Comparison of ENCODE assay signal across 8 cellular contexts in genomic region chr4:185394568-185395254, GRCh38. TPM values are rescaled to one million over a fixed set of nuclear protein-coding genes. Genes with fewer than 3 reads are reported as not detected.
A peak's percentile ranks its signal among the peaks of the same experiment; 100 is the strongest.
DNase-seq lines count a peak whose midpoint lies in the region; ATAC-seq and TF ChIP-seq lines count a peak whose summit lies in the region.

No MANE protein-coding gene starts in this region.

- no peak for TF ChIP-seq CTCF in progenitor cell of endocrine pancreas (IDR thresholded peaks at IDR 0.05; ENCODE audit: unreplicated experiment)

- H3K4me1 ChIP-seq in effector memory CD4-positive, alpha-beta T cell (ENCODE audit: control insufficient read depth, insufficient read depth, low read length, poor library complexity, severe bottlenecking): peaks cover 18% of the 10 kb centered on the region

- H3K9me3 Mint-ChIP-seq in progenitor cell of endocrine pancreas (ENCODE audit: low read depth): no peaks in the 10 kb centered on the region

- no peaks in the 10 kb centered on the region for H3K27me3 ChIP-seq in effector memory CD4-positive, alpha-beta T cell (replicated peaks; ENCODE audit: control insufficient read depth, insufficient read depth, low read length, poor library complexity, severe bottlenecking)

- H3K27ac Mint-ChIP-seq in progenitor cell of endocrine pancreas: no peak overlapping the region

- ATAC-seq in HG03378 (IDR thresholded peaks at IDR 0.05; ENCODE audit: unreplicated experiment): no peak

- peaks cover 14% of the 10 kb centered on the region for H3K27me3 Mint-ChIP-seq in progenitor cell of endocrine pancreas

- H3K36me3 Mint-ChIP-seq in progenitor cell of endocrine pancreas (ENCODE audit: insufficient read depth): peaks cover 3% of the 10 kb centered on the region

- DNase-seq in Daoy (ENCODE audit: low read depth) (peak; percentile 2), OCI-M1 (lab: John Stamatoyannopoulos, UW) (peak; percentile 71), progenitor cell of endocrine pancreas (ENCODE audit: low spot score, unreplicated experiment) (no peak), 8988T (no peak), NCI-H1694 treated with DMSO at 0.1 percent for 48 hours (lab: John Stamatoyannopoulos, UW) (no peak), NCI-H1092 treated with DMSO at 0.1 percent for 48 hours (lab: John Stamatoyannopoulos, UW) (no peak)
- no peak for DNase-seq in effector memory CD4-positive, alpha-beta T cell

- H3K4me1 Mint-ChIP-seq in progenitor cell of endocrine pancreas (ENCODE audit: low read depth): peaks cover 10% of the 10 kb centered on the region

- H3K4me3 Mint-ChIP-seq in progenitor cell of endocrine pancreas (ENCODE audit: low read depth): peak overlapping the region; percentile 1

- H3K27ac ChIP-seq in effector memory CD4-positive, alpha-beta T cell (ENCODE audit: insufficient read depth, low read length, poor library complexity, severe bottlenecking): peak overlapping the region; percentile 94

- no peaks in the 10 kb centered on the region for H3K9me3 ChIP-seq in effector memory CD4-positive, alpha-beta T cell (ENCODE audit: control insufficient read depth, low read length)

- H3K36me3 ChIP-seq in effector memory CD4-positive, alpha-beta T cell (ENCODE audit: control insufficient read depth, insufficient read depth, low read length): peaks cover 4% of the 10 kb centered on the region

- H3K4me3 ChIP-seq in effector memory CD4-positive, alpha-beta T cell (ENCODE audit: insufficient read depth, low read depth, low read length, poor library complexity, severe bottlenecking): peak overlapping the region; percentile 85

RNA-seq across cellular contexts. Expression of gene LRP2BP, which starts 1.0 kb away (rescaled TPM):
- total RNA-seq in Daoy (2014; rRNA removed; shearing (Covaris generic)): 0.03 and 0.29 TPM in 2 replicates
- total RNA-seq in progenitor cell of endocrine pancreas: 0.17 and 0.33 TPM in 2 replicates

RNA-seq across cellular contexts. Expression of gene ANKRD37, which starts 1.9 kb away (rescaled TPM):
- total RNA-seq in Daoy (2014; rRNA removed; shearing (Covaris generic)): 0.36 and 0.97 TPM in 2 replicates
- 1.4 TPM in 2 replicates for total RNA-seq in progenitor cell of endocrine pancreas

RNA-seq across cellular contexts. Expression of gene UFSP2, which starts 31.1 kb away (rescaled TPM):
- total RNA-seq in Daoy (2014; rRNA removed; shearing (Covaris generic)): 18.5 and 21.0 TPM in 2 replicates
- total RNA-seq in progenitor cell of endocrine pancreas: 30.9 and 32.3 TPM in 2 replicates

Comparison
In these comparisons a context has a peak if more than half of its experiments do, and no peak if none do; other contexts are left out.
1. DNase-seq: peak in Daoy (single experiment) and OCI-M1 (single experiment); none in effector memory CD4-positive, alpha-beta T cell (0 of 3), progenitor cell of endocrine pancreas (single experiment), 8988T (single experiment), NCI-H1694 treated with DMSO at 0.1 percent for 48 hours (single experiment) and NCI-H1092 treated with DMSO at 0.1 percent for 48 hours (single experiment).